Comparison of ENCODE assay signal across 24 cellular contexts in genomic region chr1:12155328-12155727, GRCh38. TPM values are rescaled to one million over a fixed set of nuclear protein-coding genes. Genes with fewer than 3 reads are reported as not detected.
DNase-seq lines count a peak whose midpoint lies in the region; ATAC-seq and TF ChIP-seq lines count a peak whose summit lies in the region.
"Had no signal": no experiment of that assay in that cellular context is flagged by ENCODE, and none has a peak within 500 bp of the region (broad histone marks: within the 10 kb centered on the region; RNA-seq: fewer than 3 reads in every experiment).

No MANE protein-coding gene starts in this region.

- H3K27ac ChIP-seq in neutrophil = peak overlapping the region; percentile 100
- H3K27ac ChIP-seq: C4-2B, epithelial cell of prostate, psoas muscle had no signal

- H3K36me3 Mint-ChIP-seq in activated CD4-positive, alpha-beta T cell treated with anti-CD3 and anti-CD28 coated beads, Interleukin-2, amount 10 ng/mL, durations not matched to agents 24 days and 14 days (ENCODE audit: low read depth) = no peaks in the 10 kb centered on the region
- peaks cover 5% of the 10 kb centered on the region for H3K36me3 Mint-ChIP-seq in IgD-negative memory B cell
- H3K36me3 Mint-ChIP-seq in activated naive CD8-positive, alpha-beta T cell treated with anti-CD3 and anti-CD28 coated beads for 36 hours = peaks cover 12% of the 10 kb centered on the region

- no peaks in the 10 kb centered on the region for H3K9me3 Mint-ChIP-seq in activated CD4-positive, alpha-beta T cell treated with anti-CD3 and anti-CD28 coated beads, Interleukin-2, amount 10 ng/mL, durations not matched to agents 24 days and 14 days
- no peaks in the 10 kb centered on the region for H3K9me3 Mint-ChIP-seq in IgD-negative memory B cell
- peaks cover 10% of the 10 kb centered on the region for H3K9me3 Mint-ChIP-seq in activated naive CD8-positive, alpha-beta T cell treated with anti-CD3 and anti-CD28 coated beads for 36 hours
- H3K9me3 Mint-ChIP-seq: H9, nephron progenitor cell had no signal

- no peak for DNase-seq in activated CD4-positive, alpha-beta T cell treated with anti-CD3 and anti-CD28 coated beads, Interleukin-2, amount 10 ng/mL, durations not matched to agents 24 days and 14 days
- no peak for DNase-seq in activated CD4-positive, alpha-beta T cell treated with anti-CD3 and anti-CD28 coated beads for 4 hours
- DNase-seq in activated naive CD8-positive, alpha-beta T cell treated with anti-CD3 and anti-CD28 coated beads for 36 hours = no peak
- no peak for DNase-seq in left ventricle myocardium superior
- DNase-seq in NCI-H2196 treated with DMSO at 0.1 percent for 48 hours (lab: John Stamatoyannopoulos, UW; ENCODE audit: unreplicated experiment) = no peak
- DNase-seq: activated CD4-positive, CD25-positive, alpha-beta regulatory T cell; foreskin melanocyte; H9; kidney; mesendoderm; NCI-H1436 treated with DMSO at 0.1 percent for 48 hours; NCI-H2171; NCI-H69; nephron progenitor cell; PC-3; psoas muscle; SHP77 treated with DMSO at 0.1 percent for 48 hours had no signal

- peak overlapping the region; percentile 51 for H3K27ac Mint-ChIP-seq in activated CD4-positive, alpha-beta T cell treated with anti-CD3 and anti-CD28 coated beads, Interleukin-2, amount 10 ng/mL, durations not matched to agents 24 days and 14 days
- H3K27ac Mint-ChIP-seq in IgD-negative memory B cell = peak overlapping the region; percentile 6 to 78 (median 67)
- peak overlapping the region; percentile 82 for H3K27ac Mint-ChIP-seq in activated naive CD8-positive, alpha-beta T cell treated with anti-CD3 and anti-CD28 coated beads for 36 hours

- intact Hi-C loops in activated CD4-positive, alpha-beta T cell treated with anti-CD3 and anti-CD28 coated beads, Interleukin-2, amount 10 ng/mL, durations not matched to agents 24 days and 14 days (cut with micrococcal nuclease) = loop anchor here (5.0 kb wide), 1 partner anchor 88 kb away; no protein-coding TSS in a partner anchor
- intact Hi-C loops in left ventricle myocardium superior (cut with micrococcal nuclease) = no loop called here

- no peak overlapping the region for H3K4me3 ChIP-seq in neutrophil (ENCODE audit: low read depth in 1 of 2, low read length in 1 of 2)
- H3K4me3 ChIP-seq: psoas muscle, skin epidermis had no signal

- H3K9me3 ChIP-seq in neutrophil = no peaks in the 10 kb centered on the region
- H3K9me3 ChIP-seq: psoas muscle had no signal

- H3K27me3 ChIP-seq in neutrophil = no peaks in the 10 kb centered on the region

- peak overlapping the region; percentile 1 for H3K4me3 Mint-ChIP-seq in activated CD4-positive, alpha-beta T cell treated with anti-CD3 and anti-CD28 coated beads, Interleukin-2, amount 10 ng/mL, durations not matched to agents 24 days and 14 days
- peak overlapping the region in 2 of 4 donors; percentile 39 to 41 for H3K4me3 Mint-ChIP-seq in IgD-negative memory B cell
- H3K4me3 Mint-ChIP-seq in activated naive CD8-positive, alpha-beta T cell treated with anti-CD3 and anti-CD28 coated beads for 36 hours = no peak overlapping the region
- H3K4me3 Mint-ChIP-seq: H9, nephron progenitor cell had no signal

- no peaks in the 10 kb centered on the region for H3K27me3 Mint-ChIP-seq in activated CD4-positive, alpha-beta T cell treated with anti-CD3 and anti-CD28 coated beads, Interleukin-2, amount 10 ng/mL, durations not matched to agents 24 days and 14 days
- peaks cover 3% of the 10 kb centered on the region for H3K27me3 Mint-ChIP-seq in IgD-negative memory B cell
- no peaks in the 10 kb centered on the region for H3K27me3 Mint-ChIP-seq in activated naive CD8-positive, alpha-beta T cell treated with anti-CD3 and anti-CD28 coated beads for 36 hours

- H3K4me1 Mint-ChIP-seq in activated CD4-positive, alpha-beta T cell treated with anti-CD3 and anti-CD28 coated beads, Interleukin-2, amount 10 ng/mL, durations not matched to agents 24 days and 14 days = peaks cover 73% of the 10 kb centered on the region
- H3K4me1 Mint-ChIP-seq in IgD-negative memory B cell = peaks cover 52 to 69% (median 61%) of the 10 kb centered on the region in 3 donors
- H3K4me1 Mint-ChIP-seq in activated naive CD8-positive, alpha-beta T cell treated with anti-CD3 and anti-CD28 coated beads for 36 hours = peaks cover 71% of the 10 kb centered on the region

- H3K4me1 ChIP-seq in neutrophil (ENCODE audit: control insufficient read depth in 1 of 2, insufficient read depth in 1 of 2, low read depth in 1 of 2, low read length in 1 of 2) = peaks cover 97% of the 10 kb centered on the region in 2 experiments
- H3K4me1 ChIP-seq: psoas muscle had no signal

- H3K36me3 ChIP-seq in neutrophil = no peaks in the 10 kb centered on the region

- TF ChIP-seq CTCF in neutrophil (IDR thresholded peaks at IDR 0.05) = no peak

- ATAC-seq in left ventricle myocardium superior (no peak), HG03139 (IDR thresholded peaks at IDR 0.05; ENCODE audit: unreplicated experiment) (no peak)
- ATAC-seq: PC-3, psoas muscle had no signal

RNA-seq across cellular contexts. Expression of gene TNFRSF1B, which starts 11.5 kb away (rescaled TPM):
- total RNA-seq in activated CD4-positive, alpha-beta T cell treated with anti-CD3 and anti-CD28 coated beads, Interleukin-2, amount 10 ng/mL, durations not matched to agents 24 days and 14 days = 145 TPM in 2 replicates
- polyA plus RNA-seq in IgD-negative memory B cell = 117 TPM
- total RNA-seq in activated naive CD8-positive, alpha-beta T cell treated with anti-CD3 and anti-CD28 coated beads for 36 hours = 100 to 1,000 TPM; 187 to 193 TPM
- 13.0 TPM for total RNA-seq in left ventricle myocardium superior
- total RNA-seq: A673 had no signal

Comparison
In these comparisons a context has a peak if more than half of its experiments do, and no peak if none do; other contexts are left out.
1. RNA of gene TNFRSF1B, which starts 11.5 kb away (total RNA-seq): 187 to 193 TPM in activated naive CD8-positive, alpha-beta T cell treated with anti-CD3 and anti-CD28 coated beads for 36 hours and 145 TPM in activated CD4-positive, alpha-beta T cell treated with anti-CD3 and anti-CD28 coated beads, Interleukin-2, amount 10 ng/mL, durations not matched to agents 24 days and 14 days; 13.0 TPM in left ventricle myocardium superior (single experiment); every median in the first group is over 10 times any median in the second.
2. Peak in every context shown above with its lines, with median percentiles within 50 percentile points of each other: H3K27ac Mint-ChIP-seq.